ENCODE assay signal across 12 cellular contexts in genomic region chr3:128297401-128298138, GRCh38.
DNase-seq lines count a peak whose midpoint lies in the region; ATAC-seq, FAIRE-seq and TF ChIP-seq lines count a peak whose summit lies in the region.
"Had no signal": no experiment of that assay in that cellular context is flagged by ENCODE, and none has a peak within 500 bp of the region (broad histone marks: within the 10 kb centered on the region; RNA-seq: fewer than 3 reads in every experiment).

No MANE protein-coding gene starts in this region.

- H3K27ac ChIP-seq in C4-2B, result peak overlapping the region; percentile 41
- no peak overlapping the region for H3K27ac ChIP-seq in CD8-positive, alpha-beta memory T cell (ENCODE audit: low read depth, low read length)

- TF ChIP-seq CTCF in C4-2B (conservative IDR thresholded peaks at IDR 0.05) (no peak), bronchial epithelial cell (IDR thresholded peaks at IDR 0.05; ENCODE audit: insufficient read depth, low read length, severe bottlenecking) (no peak)

- no peak for FAIRE-seq in bronchial epithelial cell (lab: Jason Lieb, UNC)
- FAIRE-seq: D721Med, frontal cortex had no signal

- H3K36me3 Mint-ChIP-seq in CD8-positive, alpha-beta memory T cell, result peaks cover 6 to 16% (median 10%) of the 10 kb centered on the region in 3 donors

- no peaks in the 10 kb centered on the region for H3K9me3 ChIP-seq in CD8-positive, alpha-beta memory T cell (ENCODE audit: low read length)

- H3K4me3 ChIP-seq in bronchial epithelial cell (ENCODE audit: low read depth, low read length), result no peak overlapping the region
- no peak overlapping the region for H3K4me3 ChIP-seq in CD8-positive, alpha-beta memory T cell (ENCODE audit: low read length)

- CTCF ChIA-PET in CD8-positive, alpha-beta memory T cell (lab: Charles Lee), result interaction anchor here (0.9 to 1.3 kb wide), 4 partner anchors 11 to 70 kb away, joined by 3 to 4 read pairs (median 3); no protein-coding TSS in a partner anchor

- POLR2A ChIA-PET in CD8-positive, alpha-beta memory T cell (lab: Charles Lee), result no interaction called here

- no peaks in the 10 kb centered on the region for H3K27me3 Mint-ChIP-seq in CD8-positive, alpha-beta memory T cell
- H3K27me3 Mint-ChIP-seq: activated CD4-positive, alpha-beta T cell treated with anti-CD3 and anti-CD28 coated beads for 36 hours had no signal

- no peaks in the 10 kb centered on the region for H3K9me3 Mint-ChIP-seq in CD8-positive, alpha-beta memory T cell

- H3K4me1 Mint-ChIP-seq in CD8-positive, alpha-beta memory T cell, result peaks cover 28 to 40% (median 36%) of the 10 kb centered on the region in 3 donors

- H3K27me3 ChIP-seq in bronchial epithelial cell (ENCODE audit: control insufficient read depth, insufficient read depth, low read length), result no peaks in the 10 kb centered on the region
- H3K27me3 ChIP-seq in CD8-positive, alpha-beta memory T cell (ENCODE audit: insufficient read depth, low read length, poor library complexity, severe bottlenecking), result no peaks in the 10 kb centered on the region

- DNase-seq in HT-29 (ENCODE audit: low spot score) (peak; percentile 59), bronchial epithelial cell (ENCODE audit: low read depth) (peak; percentile 42), islet precursor cell (peak; percentile 60), superior temporal gyrus (ENCODE audit: extremely low spot score) (no peak), DMS79 treated with DMSO at 0.1 percent for 48 hours (lab: John Stamatoyannopoulos, UW) (no peak)
- DNase-seq in CD8-positive, alpha-beta memory T cell, result no peak
- DNase-seq: activated CD4-positive, alpha-beta T cell treated with anti-CD3 and anti-CD28 coated beads for 36 hours had no signal

- peak overlapping the region in 1 of 8 donors; percentile 38 for H3K27ac Mint-ChIP-seq in CD8-positive, alpha-beta memory T cell

- no peak for ATAC-seq in HG03520 (IDR thresholded peaks at IDR 0.05; ENCODE audit: unreplicated experiment)
- ATAC-seq: activated CD4-positive, alpha-beta T cell treated with anti-CD3 and anti-CD28 coated beads for 36 hours; Panc1 had no signal

- H3K4me3 Mint-ChIP-seq in CD8-positive, alpha-beta memory T cell, result no peak overlapping the region
- H3K4me3 Mint-ChIP-seq: activated CD4-positive, alpha-beta T cell treated with anti-CD3 and anti-CD28 coated beads for 36 hours had no signal

- H3K4me1 ChIP-seq in CD8-positive, alpha-beta memory T cell (ENCODE audit: insufficient read depth, low read length), result peaks cover 44% of the 10 kb centered on the region

- H3K36me3 ChIP-seq in bronchial epithelial cell (ENCODE audit: control insufficient read depth, insufficient read depth, low read length), result peaks cover 1% of the 10 kb centered on the region
- no peaks in the 10 kb centered on the region for H3K36me3 ChIP-seq in CD8-positive, alpha-beta memory T cell (ENCODE audit: insufficient read depth, low read length)

Comparison
In these comparisons a context has a peak if more than half of its experiments do, and no peak if none do; other contexts are left out.
1. DNase-seq: peak in HT-29 (single experiment), bronchial epithelial cell (single experiment) and islet precursor cell (single experiment); none in superior temporal gyrus (single experiment), DMS79 treated with DMSO at 0.1 percent for 48 hours (single experiment) and CD8-positive, alpha-beta memory T cell (0 of 5).